In the genomic region with DNA sequence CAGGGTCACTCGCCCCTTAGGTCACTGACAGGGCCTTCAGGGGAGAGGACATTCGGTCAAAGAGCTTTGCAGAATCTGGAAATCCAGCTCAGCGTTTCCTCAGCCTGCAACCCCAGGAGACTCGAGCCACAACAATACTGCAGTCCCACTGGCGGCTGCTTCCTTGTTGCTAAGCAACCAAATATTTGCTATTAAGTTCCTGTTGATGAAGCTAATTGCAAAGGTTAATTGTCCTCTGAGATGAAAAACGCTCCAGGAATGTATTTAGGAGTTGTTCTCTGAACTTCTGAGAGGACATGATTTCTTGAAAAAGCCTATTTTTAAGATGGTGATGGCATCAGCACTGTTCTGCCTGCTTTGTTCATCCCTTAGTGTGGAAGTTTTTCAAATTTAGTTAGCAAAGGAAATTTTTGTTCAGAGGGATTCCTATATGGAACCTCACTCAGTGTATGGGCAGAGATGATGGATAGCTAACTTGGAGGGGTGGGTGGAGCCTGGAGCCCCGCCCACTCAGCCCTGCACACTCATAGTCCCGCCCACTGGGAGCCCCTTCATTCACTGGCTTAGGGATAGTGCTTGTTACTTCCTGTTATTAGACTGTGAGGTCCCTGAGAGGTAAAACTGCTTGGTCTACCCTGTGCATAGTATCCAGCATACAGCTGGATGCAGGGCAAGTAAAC, we compare ENCODE assay signal across 8 cellular contexts.
DNase-seq lines count a peak whose midpoint lies in the region; ATAC-seq and TF ChIP-seq lines count a peak whose summit lies in the region.

No MANE protein-coding gene starts in this region.

- no peak for TF ChIP-seq CTCF in spleen (IDR thresholded peaks at IDR 0.05 in 8 of 11, conservative IDR thresholded peaks at IDR 0.05 in 3 of 11)

- no peak overlapping the region for H3K27ac Mint-ChIP-seq in activated CD4-positive, alpha-beta T cell treated with anti-CD3 and anti-CD28 coated beads, Interleukin-2, amount 10 ng/mL, durations not matched to agents 24 days and 14 days

- no peaks in the 10 kb centered on the region for H3K9me3 ChIP-seq in HUES48 (ENCODE audit: control insufficient read depth, insufficient read depth, low read length)
- no peaks in the 10 kb centered on the region for H3K9me3 ChIP-seq in spleen

- no peak for TF ChIP-seq POLR2A in spleen (IDR thresholded peaks at IDR 0.05)

- intact Hi-C loops in activated CD4-positive, alpha-beta T cell treated with anti-CD3 and anti-CD28 coated beads, Interleukin-2, amount 10 ng/mL, durations not matched to agents 24 days and 14 days (cut with micrococcal nuclease) = no loop called here
- intact Hi-C loops in left ventricle myocardium superior (cut with micrococcal nuclease) (no loop called here), spleen (cut with DNase I; ENCODE audit: low total_unique reads) (no loop called here)

- 14 to 23% (median 19%) methylated on average over 8 of the region's 8 CpGs for WGBS in spleen, 5 donors

- no peaks in the 10 kb centered on the region for H3K27me3 Mint-ChIP-seq in activated CD4-positive, alpha-beta T cell treated with anti-CD3 and anti-CD28 coated beads, Interleukin-2, amount 10 ng/mL, durations not matched to agents 24 days and 14 days

- peaks cover 6% of the 10 kb centered on the region for H3K27me3 ChIP-seq in HUES48 (ENCODE audit: control insufficient read depth, insufficient read depth, low read length)
- H3K27me3 ChIP-seq in spleen (replicated peaks in 1 of 7) = no peaks in the 10 kb centered on the region

- H3K4me1 ChIP-seq in HUES48 (ENCODE audit: control insufficient read depth, insufficient read depth, low read length) (peaks cover 17% of the 10 kb centered on the region), spleen (peaks cover 12 to 36% (median 22%) of the 10 kb centered on the region in 6 donors)

- DNase-seq in activated CD4-positive, alpha-beta T cell treated with anti-CD3 and anti-CD28 coated beads for 48 hours = peak; percentile 20
- DNase-seq in activated CD4-positive, alpha-beta T cell treated with anti-CD3 and anti-CD28 coated beads, Interleukin-2, amount 10 ng/mL, durations not matched to agents 24 days and 14 days = no peak
- peak; percentile 9 for DNase-seq in activated T-cell treated with anti-CD3 and anti-CD28 coated beads for 4 hours
- DNase-seq in left ventricle myocardium superior = peak; percentile 53
- DNase-seq in spleen = no peak
- no peak for DNase-seq in hepatic stellate cell (ENCODE audit: low spot score)
- no peak for DNase-seq in mucosa of gallbladder (ENCODE audit: low spot score)

- H3K36me3 Mint-ChIP-seq in activated CD4-positive, alpha-beta T cell treated with anti-CD3 and anti-CD28 coated beads, Interleukin-2, amount 10 ng/mL, durations not matched to agents 24 days and 14 days (ENCODE audit: low read depth) = peaks cover 2% of the 10 kb centered on the region

- H3K27ac ChIP-seq in HUES48 (ENCODE audit: low read depth, low read length) (peak overlapping the region; percentile 74), spleen (peak overlapping the region in 7 of 8 donors; percentile 29 to 60 (median 50))

- H3K4me1 Mint-ChIP-seq in activated CD4-positive, alpha-beta T cell treated with anti-CD3 and anti-CD28 coated beads, Interleukin-2, amount 10 ng/mL, durations not matched to agents 24 days and 14 days = no peaks in the 10 kb centered on the region

- H3K36me3 ChIP-seq in HUES48 (ENCODE audit: control insufficient read depth, insufficient read depth, low read length) = no peaks in the 10 kb centered on the region
- no peaks in the 10 kb centered on the region for H3K36me3 ChIP-seq in spleen

- no peak overlapping the region for H3K9ac ChIP-seq in HUES48 (ENCODE audit: low read depth, low read length)

- no peak overlapping the region for H3K4me3 ChIP-seq in HUES48 (ENCODE audit: low read depth, low read length)
- H3K4me3 ChIP-seq in spleen = no peak overlapping the region

- H3K9me3 Mint-ChIP-seq in activated CD4-positive, alpha-beta T cell treated with anti-CD3 and anti-CD28 coated beads, Interleukin-2, amount 10 ng/mL, durations not matched to agents 24 days and 14 days = no peaks in the 10 kb centered on the region

- no peak overlapping the region for H3K4me3 Mint-ChIP-seq in activated CD4-positive, alpha-beta T cell treated with anti-CD3 and anti-CD28 coated beads, Interleukin-2, amount 10 ng/mL, durations not matched to agents 24 days and 14 days

- ATAC-seq in left ventricle myocardium superior = peak; percentile 79

Comparison
In these comparisons a context has a peak if more than half of its experiments do, and no peak if none do; other contexts are left out.
1. DNase-seq: peak in activated CD4-positive, alpha-beta T cell treated with anti-CD3 and anti-CD28 coated beads for 48 hours (single experiment), activated T-cell treated with anti-CD3 and anti-CD28 coated beads for 4 hours (single experiment) and left ventricle myocardium superior (single experiment); none in activated CD4-positive, alpha-beta T cell treated with anti-CD3 and anti-CD28 coated beads, Interleukin-2, amount 10 ng/mL, durations not matched to agents 24 days and 14 days (single experiment), spleen (single experiment), hepatic stellate cell (single experiment) and mucosa of gallbladder (single experiment).